Comparison of ENCODE assay signal across 8 cellular contexts in the genomic region with DNA sequence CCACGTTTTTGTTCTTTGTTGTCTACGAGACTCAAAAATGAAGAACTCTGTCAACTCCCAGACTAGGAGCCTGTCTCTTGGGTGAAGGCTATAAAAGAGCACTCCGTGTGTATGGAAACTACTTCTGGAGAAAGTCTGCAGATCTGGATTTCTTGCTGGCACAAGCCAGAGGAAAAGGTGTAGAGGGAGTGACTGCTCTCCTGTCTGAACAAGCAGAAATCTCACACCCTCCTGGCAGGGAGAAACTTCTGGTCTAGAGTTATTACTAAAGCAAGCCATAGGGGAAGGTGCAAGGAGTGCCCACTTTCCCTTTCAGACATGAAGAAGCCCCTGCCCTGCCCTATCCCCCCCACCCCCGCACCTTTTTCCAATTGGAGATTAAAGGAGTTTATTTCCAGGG. TPM values are rescaled to one million over a fixed set of nuclear protein-coding genes. Genes with fewer than 3 reads are reported as not detected.
"Had no signal": no experiment of that assay in that cellular context is flagged by ENCODE, and none has a peak within 500 bp of the region (broad histone marks: within the 10 kb centered on the region; RNA-seq: fewer than 3 reads in every experiment).

No MANE protein-coding gene starts in this region.

- H3K36me3 ChIP-seq: HAP-1 had no signal

- ATAC-seq: HCT116, K562 had no signal

- H3K9me3 ChIP-seq: HAP-1 had no signal

- DNase-seq: GM23248, GOT3, H7, HFFc6, IMR-90 had no signal

- H3K4me3 ChIP-seq: GM23248, HAP-1, K562 had no signal

- H3K27ac ChIP-seq: GM23248 had no signal

RNA-seq across cellular contexts. Expression of a gene that starts 9.5 kb away (rescaled TPM):
- total RNA-seq: GM23248, HFFc6 had no signal
- polyA plus RNA-seq: GM23248 had no signal
